Comparison of ENCODE assay signal across 8 cellular contexts in genomic region chr2:37670378-37671012, GRCh38. TPM values are rescaled to one million over a fixed set of nuclear protein-coding genes. Genes with fewer than 3 reads are reported as not detected.
DNase-seq lines count a peak whose midpoint lies in the region; ATAC-seq and TF ChIP-seq lines count a peak whose summit lies in the region.

No MANE protein-coding gene starts in this region.

- no peaks in the 10 kb centered on the region for H3K9me3 Mint-ChIP-seq in central memory CD8-positive, alpha-beta T cell

- peaks cover 28% of the 10 kb centered on the region for H3K4me1 ChIP-seq in mesodermal cell (ENCODE audit: control insufficient read depth, insufficient read depth, low read length, poor library complexity, severe bottlenecking)

- intact Hi-C loops in Right ventricle myocardium inferior (cut with DNase I) (loop anchor here (1.0 to 10.0 kb wide), 6 partner anchors 14 to 256 kb away; no protein-coding TSS in a partner anchor), cardiac septum (cut with DNase I) (loop anchor here (1.0 to 10.0 kb wide), 4 partner anchors 124 to 256 kb away; no protein-coding TSS in a partner anchor)

- POLR2A ChIA-PET in GM10248 (lab: Yijun Ruan, JAX) = interaction anchor here (0.7 to 1.3 kb wide), 5 partner anchors 13 to 105 kb away, joined by 3 to 8 read pairs (median 4); no protein-coding TSS in a partner anchor

- CTCF ChIA-PET in GM10248 (lab: Yijun Ruan, JAX) = interaction anchor here (1.1 to 2.2 kb wide), 7 partner anchors 15 to 603 kb away, joined by 3 to 6 read pairs (median 4); no protein-coding TSS in a partner anchor

- DNase-seq in Right ventricle myocardium inferior (ENCODE audit: missing footprints) = no peak
- no peak for DNase-seq in cardiac septum (ENCODE audit: low spot score)
- no peak for DNase-seq in central memory CD8-positive, alpha-beta T cell (ENCODE audit: low spot score in 2 of 2)
- DNase-seq in GM10248 (ENCODE audit: extremely low spot score) = no peak
- DNase-seq in NCI-H187 (lab: John Stamatoyannopoulos, UW) = no peak

- peak overlapping the region; percentile 88 for H3K4me3 ChIP-seq in mesodermal cell (ENCODE audit: extremely low read depth, insufficient read depth, low read length, poor library complexity, severe bottlenecking)

- peaks cover 46% of the 10 kb centered on the region for H3K36me3 ChIP-seq in mesodermal cell (ENCODE audit: control insufficient read depth, insufficient read depth, low read length)

- H3K27ac ChIP-seq in mesodermal cell (ENCODE audit: low read depth, low read length, severe bottlenecking) = no peak overlapping the region

- H3K27ac Mint-ChIP-seq in central memory CD8-positive, alpha-beta T cell (ENCODE audit: low read depth) = peak overlapping the region; percentile 96

- TF ChIP-seq CTCF in GM10248 (IDR thresholded peaks at IDR 0.05; ENCODE audit: control extremely low read depth, extremely low read depth, low read depth, missing control alignments) = no peak

- H3K36me3 Mint-ChIP-seq in central memory CD8-positive, alpha-beta T cell (ENCODE audit: insufficient read depth) = peaks cover 12% of the 10 kb centered on the region

- H3K27me3 Mint-ChIP-seq in central memory CD8-positive, alpha-beta T cell = no peaks in the 10 kb centered on the region

- WGBS in mesodermal cell (ENCODE audit: insufficient coverage in 2 of 2), 2 experiments = 4 to 7% methylated on average over 9 to 10 of the region's 12 CpGs

- no peaks in the 10 kb centered on the region for H3K9me3 ChIP-seq in mesodermal cell (ENCODE audit: control insufficient read depth, low read length)

- H3K4me3 Mint-ChIP-seq in central memory CD8-positive, alpha-beta T cell = peak overlapping the region; percentile 88

- ATAC-seq in Right ventricle myocardium inferior (peak; percentile 70), HG03342 (IDR thresholded peaks at IDR 0.05; ENCODE audit: unreplicated experiment) (no peak), GM21447 (IDR thresholded peaks at IDR 0.05; ENCODE audit: unreplicated experiment) (no peak)
- no peak for ATAC-seq in central memory CD8-positive, alpha-beta T cell (replicated peaks; ENCODE audit: extremely low read depth, poor library complexity, severe bottlenecking)

- H3K4me1 Mint-ChIP-seq in central memory CD8-positive, alpha-beta T cell = peaks cover 68% of the 10 kb centered on the region

RNA-seq across cellular contexts. Expression of gene CDC42EP3, which starts 0.9 kb away (rescaled TPM):
- total RNA-seq in Right ventricle myocardium inferior (91.3 TPM), cardiac septum (194 TPM)
- 47.3 TPM for polyA plus RNA-seq in mesodermal cell (2013, experiment 1 of 2)
- 50.2 TPM for polyA plus RNA-seq in mesodermal cell (2013, experiment 2 of 2)
